Comparison of ENCODE assay signal across 25 cellular contexts in the genomic region with DNA sequence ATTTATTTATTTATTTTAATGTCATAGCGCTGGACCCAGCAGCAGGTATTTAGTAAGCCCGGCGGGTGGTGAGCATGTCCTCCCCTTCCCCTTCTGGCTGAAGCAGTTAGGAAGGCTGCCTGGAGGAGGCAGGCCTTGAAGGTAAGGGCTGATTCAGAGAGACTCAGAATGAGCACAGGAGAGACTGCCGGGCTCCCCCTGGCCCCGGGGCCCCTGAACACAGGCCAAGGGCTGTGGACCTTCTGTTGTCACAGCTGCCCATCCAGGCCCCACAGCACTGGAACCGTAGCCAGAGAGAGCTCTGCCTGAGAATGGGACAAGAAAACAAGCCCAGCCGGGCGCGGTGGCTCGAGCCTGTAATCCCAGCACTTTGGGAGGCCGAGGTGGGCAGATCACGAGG. TPM values are rescaled to one million over a fixed set of nuclear protein-coding genes. Genes with fewer than 3 reads are reported as not detected.
"Had no signal": no experiment of that assay in that cellular context is flagged by ENCODE, and none has a peak within 500 bp of the region (broad histone marks: within the 10 kb centered on the region; RNA-seq: fewer than 3 reads in every experiment).

No MANE protein-coding gene starts in this region.

- DNase-seq: activated CD4-positive, alpha-beta T cell treated with anti-CD3 and anti-CD28 coated beads for 1 hour; activated CD4-positive, alpha-beta T cell treated with anti-CD3 and anti-CD28 coated beads, Interleukin-2, amount 50 U/mL, for 1 hour; activated CD8-positive, alpha-beta T cell treated with anti-CD3 and anti-CD28 coated beads, Interleukin-2, amount 10 ng/mL, durations not matched to agents 7 days and 5 days; activated gamma-delta T cell treated with Interleukin-2 at 50 U/mL for 16 hours; anterior cingulate cortex; body of pancreas; cortex of kidney; erythroblast; foreskin fibroblast; immature natural killer cell; kidney glomerular epithelial cell; pancreas; stimulated activated CD4-positive, alpha-beta T cell treated with anti-CD3 and anti-CD28 coated beads, Interleukin-1b, Interleukin-23, amount 100 ng/mL, for 48 hours; substantia nigra; tibial artery had no signal

- H3K9me3 ChIP-seq: body of pancreas, left lung, neutrophil, pancreas, right lobe of liver, tibial artery had no signal

- H3K27ac ChIP-seq: body of pancreas, left lung, neutrophil, pancreas, skin epidermis, tibial artery had no signal

- H3K4me3 ChIP-seq: body of pancreas, cardiac muscle cell, left lung, pancreas, right lobe of liver, skin epidermis, tibial artery had no signal

- ATAC-seq: activated CD8-positive, alpha-beta T cell treated with anti-CD3 and anti-CD28 coated beads, Interleukin-2, amount 10 ng/mL, durations not matched to agents 7 days and 5 days; body of pancreas; left lung; natural killer cell treated with Interleukin-12 subunit alpha and Interleukin-12 subunit beta and Interleukin-15 and Interleukin-18, amount 100 ng/mL, for 72 hours; pancreas had no signal

- H3K27me3 ChIP-seq: body of pancreas, cardiac muscle cell, left lung, neutrophil, pancreas, right lobe of liver had no signal

- H3K36me3 ChIP-seq: cardiac muscle cell, left lung, neutrophil, pancreas, right lobe of liver, tibial artery had no signal

RNA-seq across cellular contexts. Expression of a gene that starts 52.8 kb away (rescaled TPM):
- total RNA-seq: activated CD8-positive, alpha-beta T cell treated with anti-CD3 and anti-CD28 coated beads, Interleukin-2, amount 10 ng/mL, durations not matched to agents 7 days and 5 days; body of pancreas; fibroblast of lung; glomerular endothelial cell; left lung; lung microvascular endothelial cell; natural killer cell treated with Interleukin-12 subunit alpha and Interleukin-12 subunit beta and Interleukin-15 and Interleukin-18, amount 100 ng/mL, for 72 hours; pancreas; right lobe of liver; urinary bladder had no signal
